Comparison of ENCODE assay signal across 1 cellular context in genomic region chr11:118621071-118621815, GRCh38.
TF ChIP-seq lines count a peak whose summit lies in the region.

No MANE protein-coding gene starts in this region.

TF ChIP-seq in K562, 482 proteins besides CTCF, POLR2A, EP300 and RAD21 (continued from another document and continues in another):
- no peak for TF ChIP-seq SFPQ (IDR thresholded peaks at IDR 0.05; ENCODE audit: low read depth, low read length)
- no peak for TF ChIP-seq IFI16 (CRISPR knock-in tag; IDR thresholded peaks at IDR 0.05)
- TF ChIP-seq TAF1 (IDR thresholded peaks at IDR 0.05; ENCODE audit: control insufficient read depth, extremely low read depth, insufficient read depth, low read length, severe bottlenecking) = peak; percentile 49
- TF ChIP-seq ZBTB26 (CRISPR knock-in tag; IDR thresholded peaks at IDR 0.05) = peak; percentile 87; the same call in 1 of the 2 replicates
- peak in 1 of 3 experiments; percentile 55; a peak in 1 of 6 replicates for TF ChIP-seq ZBTB11 (CRISPR knock-in tag; IDR thresholded peaks at IDR 0.05)
- peak in 1 of 2 experiments; percentile 83; a peak in 3 of 4 replicates for TF ChIP-seq RCOR1 (IDR thresholded peaks at IDR 0.05; ENCODE audit: borderline replicate concordance in 1 of 2, low read depth in 2 of 2, low read length in 2 of 2)
- TF ChIP-seq E2F4 (CRISPR knock-in tag; IDR thresholded peaks at IDR 0.05; ENCODE audit: low read depth) = no peak
- TF ChIP-seq ZBTB2 (IDR thresholded peaks at IDR 0.05) = peak; percentile 19; the same call in 1 of the 2 replicates
- TF ChIP-seq REST (CRISPR knock-in tag; IDR thresholded peaks at IDR 0.05; ENCODE audit: low read depth) = no peak
- TF ChIP-seq HMBOX1 (IDR thresholded peaks at IDR 0.05) = no peak
- TF ChIP-seq ZKSCAN3 (CRISPR knock-in tag; IDR thresholded peaks at IDR 0.05) = no peak
- peak; percentile 70 for TF ChIP-seq GABPB1 (CRISPR knock-in tag; IDR thresholded peaks at IDR 0.05)
- peak in 1 of 2 experiments; percentile 89; a peak in 2 of 4 replicates for TF ChIP-seq HDAC1 (IDR thresholded peaks at IDR 0.05)
- TF ChIP-seq CREB1 (IDR thresholded peaks at IDR 0.05) = 0 out of 2 replicates have a peak, but pooled peaks have one; percentile 14
- TF ChIP-seq CREB1 (CRISPR knock-in tag; IDR thresholded peaks at IDR 0.05) = no peak
- peak; percentile 62 for TF ChIP-seq SMARCA4 (IDR thresholded peaks at IDR 0.05)
- peak; percentile 88; the same call in 1 of the 2 replicates for TF ChIP-seq LARP7 (IDR thresholded peaks at IDR 0.05)
- no peak for TF ChIP-seq ZNF140 (CRISPR knock-in tag; IDR thresholded peaks at IDR 0.05)
- no peak for TF ChIP-seq ZNF398 (CRISPR knock-in tag; IDR thresholded peaks at IDR 0.05)
- TF ChIP-seq HLTF (IDR thresholded peaks at IDR 0.05) = peak; percentile 90; the same call in 1 of the 2 replicates
- TF ChIP-seq ZNF282 (CRISPR knock-in tag; IDR thresholded peaks at IDR 0.05) = no peak
- TF ChIP-seq DPF2 (IDR thresholded peaks at IDR 0.05) = peak; percentile 73
- TF ChIP-seq TOE1 (IDR thresholded peaks at IDR 0.05; ENCODE audit: borderline replicate concordance) = 0 out of 2 replicates have a peak, but pooled peaks have one; percentile 62
- no peak for TF ChIP-seq TOE1 (CRISPR knock-in tag; IDR thresholded peaks at IDR 0.05; ENCODE audit: borderline replicate concordance, low read depth)
- 0 out of 2 replicates have a peak, but pooled peaks have one; percentile 36 for TF ChIP-seq ZNF740 (CRISPR knock-in tag; IDR thresholded peaks at IDR 0.05)
- no peak for TF ChIP-seq ZNF740 (tag; IDR thresholded peaks at IDR 0.05)
- no peak for TF ChIP-seq HDAC8 (tag; IDR thresholded peaks at IDR 0.05)
- TF ChIP-seq CCNT2 (IDR thresholded peaks at IDR 0.05; ENCODE audit: borderline replicate concordance, extremely low read depth, insufficient read length, low read depth, low read length) = no peak
- no peak for TF ChIP-seq NR2C2 (CRISPR knock-in tag; IDR thresholded peaks at IDR 0.05)
- peak; percentile 76 for TF ChIP-seq NR2C2 (tag; IDR thresholded peaks at IDR 0.05)
- peak; percentile 68; the same call in 1 of the 2 replicates for TF ChIP-seq ELF4 (CRISPR knock-in tag; IDR thresholded peaks at IDR 0.05)
- no peak for TF ChIP-seq ZNF436 (CRISPR knock-in tag; IDR thresholded peaks at IDR 0.05)
- peak; percentile 52 for TF ChIP-seq BRD9 (IDR thresholded peaks at IDR 0.05; ENCODE audit: low read depth, partially characterized antibody)
- no peak for TF ChIP-seq ZNF518B (CRISPR knock-in tag; IDR thresholded peaks at IDR 0.05)
- TF ChIP-seq LEF1 (IDR thresholded peaks at IDR 0.05) = peak; percentile 59; the same call in 1 of the 2 replicates
- peak; percentile 40; the same call in 1 of the 2 replicates for TF ChIP-seq OTX1 (CRISPR knock-in tag; IDR thresholded peaks at IDR 0.05)
- TF ChIP-seq DMBX1 (CRISPR knock-in tag; IDR thresholded peaks at IDR 0.05; ENCODE audit: borderline replicate concordance) = no peak
